8 cellular contexts compared by ENCODE assay signal in genomic region chr9:110047232-110047954, GRCh38.
A peak's percentile ranks its signal among the peaks of the same experiment; 100 is the strongest.
DNase-seq lines count a peak whose midpoint lies in the region; ATAC-seq and TF ChIP-seq lines count a peak whose summit lies in the region.

No MANE protein-coding gene starts in this region.

- ATAC-seq in GM19395 (IDR thresholded peaks at IDR 0.05; ENCODE audit: unreplicated experiment) = peak; percentile 36
- ATAC-seq in HG03066 (IDR thresholded peaks at IDR 0.05; ENCODE audit: low read depth, unreplicated experiment) = peak; percentile 28
- ATAC-seq in central memory CD8-positive, alpha-beta T cell (replicated peaks; ENCODE audit: extremely low read depth, poor library complexity, severe bottlenecking) = no peak
- ATAC-seq in GM21381 (IDR thresholded peaks at IDR 0.05; ENCODE audit: unreplicated experiment) = no peak

- peaks cover 25 to 30% of the 10 kb centered on the region in 2 experiments for H3K4me1 ChIP-seq in neutrophil (ENCODE audit: control insufficient read depth in 1 of 2, insufficient read depth in 1 of 2, low read depth in 1 of 2, low read length in 1 of 2)

- no peak overlapping the region for H3K27ac Mint-ChIP-seq in central memory CD8-positive, alpha-beta T cell (ENCODE audit: low read depth)

- in situ Hi-C loops in GM13977 (cut with MboI; ENCODE audit: low pct_unique_long_range_greater_than_20kb, low sequenced_read_pairs, unreplicated experiment) = no loop called here

- H3K4me3 Mint-ChIP-seq in central memory CD8-positive, alpha-beta T cell = peak overlapping the region; percentile 77

- DNase-seq in central memory CD8-positive, alpha-beta T cell (ENCODE audit: low spot score in 2 of 2) = no peak
- DNase-seq in stimulated activated naive CD4-positive, alpha-beta T cell (lab: John Stamatoyannopoulos, UW) = no peak
- no peak for DNase-seq in activated gamma-delta T cell treated with Interleukin-2 at 50 U/mL for 16 hours
- no peak for DNase-seq in GM13977 (ENCODE audit: low spot score)

- H3K9me3 Mint-ChIP-seq in central memory CD8-positive, alpha-beta T cell = no peaks in the 10 kb centered on the region

- peaks cover 40% of the 10 kb centered on the region for H3K27me3 Mint-ChIP-seq in central memory CD8-positive, alpha-beta T cell

- peaks cover 2% of the 10 kb centered on the region for H3K36me3 Mint-ChIP-seq in central memory CD8-positive, alpha-beta T cell (ENCODE audit: insufficient read depth)

- TF ChIP-seq CTCF in neutrophil (IDR thresholded peaks at IDR 0.05) (no peak), GM13977 (IDR thresholded peaks at IDR 0.05; ENCODE audit: extremely low read depth, insufficient read depth, missing control alignments) (no peak)

- H3K9me3 ChIP-seq in neutrophil = no peaks in the 10 kb centered on the region

- H3K4me1 Mint-ChIP-seq in central memory CD8-positive, alpha-beta T cell = peaks cover 28% of the 10 kb centered on the region

- no peaks in the 10 kb centered on the region for H3K36me3 ChIP-seq in neutrophil

- peaks cover 40% of the 10 kb centered on the region for H3K27me3 ChIP-seq in neutrophil

- H3K27ac ChIP-seq in neutrophil = no peak overlapping the region

- peak overlapping the region; percentile 52 to 63 for H3K4me3 ChIP-seq in neutrophil (ENCODE audit: low read depth in 1 of 2, low read length in 1 of 2)

Comparison
In these comparisons a context has a peak if more than half of its experiments do, and no peak if none do; other contexts are left out.
1. ATAC-seq: peak in GM19395 (single experiment) and HG03066 (single experiment); none in central memory CD8-positive, alpha-beta T cell (single experiment) and GM21381 (single experiment).